Comparison of ENCODE assay signal across 11 cellular contexts in genomic region chr1:57770772-57771171, GRCh38.
DNase-seq lines count a peak whose midpoint lies in the region; ATAC-seq, FAIRE-seq and TF ChIP-seq lines count a peak whose summit lies in the region.
"Had no signal": no experiment of that assay in that cellular context is flagged by ENCODE, and none has a peak within 500 bp of the region (broad histone marks: within the 10 kb centered on the region; RNA-seq: fewer than 3 reads in every experiment).

No MANE protein-coding gene starts in this region.

- POLR2A ChIA-PET in activated CD8-positive, alpha-beta T cell treated with anti-CD3 and anti-CD28 coated beads for 36 hours (lab: Charles Lee), result no interaction called here
- POLR2A ChIA-PET in activated CD8-positive, alpha-beta T cell treated with anti-CD3 and anti-CD28 coated beads, Interleukin-2, amount 10 ng/mL, durations not matched to agents 7 days and 5 days (lab: Charles Lee), result no interaction called here

- FAIRE-seq in urothelium cell line (lab: Jason Lieb, UNC), result no peak
- FAIRE-seq in frontal cortex (lab: Jason Lieb, UNC), result no peak

- H3K27me3 Mint-ChIP-seq in activated CD8-positive, alpha-beta T cell treated with anti-CD3 and anti-CD28 coated beads for 36 hours, result peaks cover 5% of the 10 kb centered on the region
- H3K27me3 Mint-ChIP-seq in activated CD8-positive, alpha-beta T cell treated with anti-CD3 and anti-CD28 coated beads, Interleukin-2, amount 10 ng/mL, durations not matched to agents 7 days and 5 days (ENCODE audit: low read depth), result no peaks in the 10 kb centered on the region
- H3K27me3 Mint-ChIP-seq in chondrocyte (ENCODE audit: low read depth), result peaks cover 3% of the 10 kb centered on the region
- peaks cover 10% of the 10 kb centered on the region for H3K27me3 Mint-ChIP-seq in stimulated activated memory B cell treated with anti-CD40 and anti-IgM and Interleukin-4, amounts not matched to agents 10 μg/mL and 1 μg/mL and 100 μg/mL, for 72 hours

- intact Hi-C loops in activated CD8-positive, alpha-beta T cell treated with anti-CD3 and anti-CD28 coated beads for 36 hours (cut with micrococcal nuclease), result no loop called here

- peak; percentile 19 for TF ChIP-seq CTCF in activated CD8-positive, alpha-beta T cell treated with anti-CD3 and anti-CD28 coated beads for 36 hours (IDR thresholded peaks at IDR 0.05)
- TF ChIP-seq CTCF in chondrocyte (IDR thresholded peaks at IDR 0.05), result peak; percentile 62

- in situ Hi-C loops in KBM-7 (cut with MboI; ENCODE audit: low pct_unique_long_range_greater_than_20kb, low sequenced_read_pairs), result no loop called here

- no peak for DNase-seq in activated CD8-positive, alpha-beta T cell treated with anti-CD3 and anti-CD28 coated beads for 36 hours
- DNase-seq in activated CD8-positive, alpha-beta T cell treated with anti-CD3 and anti-CD28 coated beads, Interleukin-2, amount 10 ng/mL, durations not matched to agents 7 days and 5 days, result no peak
- DNase-seq in KBM-7 (peak; percentile 2), chondrocyte (ENCODE audit: low spot score) (no peak), urothelium cell line (ENCODE audit: low spot score) (peak; percentile 7), frontal cortex (ENCODE audit: low spot score in 2 of 2) (no peak)
- DNase-seq: effector CD8-positive, alpha-beta T cell; NCI-H774 had no signal

- no peaks in the 10 kb centered on the region for H3K9me3 Mint-ChIP-seq in activated CD8-positive, alpha-beta T cell treated with anti-CD3 and anti-CD28 coated beads for 36 hours
- H3K9me3 Mint-ChIP-seq in activated CD8-positive, alpha-beta T cell treated with anti-CD3 and anti-CD28 coated beads, Interleukin-2, amount 10 ng/mL, durations not matched to agents 7 days and 5 days (ENCODE audit: insufficient read depth), result no peaks in the 10 kb centered on the region
- no peaks in the 10 kb centered on the region for H3K9me3 Mint-ChIP-seq in chondrocyte (ENCODE audit: low read depth)
- H3K9me3 Mint-ChIP-seq in stimulated activated memory B cell treated with anti-CD40 and anti-IgM and Interleukin-4, amounts not matched to agents 10 μg/mL and 1 μg/mL and 100 μg/mL, for 72 hours, result no peaks in the 10 kb centered on the region
- H3K9me3 Mint-ChIP-seq: nephron had no signal

- ATAC-seq in activated CD8-positive, alpha-beta T cell treated with anti-CD3 and anti-CD28 coated beads for 36 hours, result no peak
- no peak for ATAC-seq in activated CD8-positive, alpha-beta T cell treated with anti-CD3 and anti-CD28 coated beads, Interleukin-2, amount 10 ng/mL, durations not matched to agents 7 days and 5 days
- no peak for ATAC-seq in GM19035 (IDR thresholded peaks at IDR 0.05; ENCODE audit: unreplicated experiment)
- ATAC-seq in stimulated activated memory B cell treated with anti-CD40 and anti-IgM and Interleukin-4, amounts not matched to agents 10 μg/mL and 1 μg/mL and 100 μg/mL, for 72 hours, result no peak

- H3K36me3 Mint-ChIP-seq in activated CD8-positive, alpha-beta T cell treated with anti-CD3 and anti-CD28 coated beads for 36 hours (ENCODE audit: low read depth), result no peaks in the 10 kb centered on the region
- H3K36me3 Mint-ChIP-seq in activated CD8-positive, alpha-beta T cell treated with anti-CD3 and anti-CD28 coated beads, Interleukin-2, amount 10 ng/mL, durations not matched to agents 7 days and 5 days (ENCODE audit: low read depth), result no peaks in the 10 kb centered on the region
- H3K36me3 Mint-ChIP-seq in chondrocyte (ENCODE audit: low read depth), result no peaks in the 10 kb centered on the region
- H3K36me3 Mint-ChIP-seq in stimulated activated memory B cell treated with anti-CD40 and anti-IgM and Interleukin-4, amounts not matched to agents 10 μg/mL and 1 μg/mL and 100 μg/mL, for 72 hours, result no peaks in the 10 kb centered on the region

- no peak overlapping the region for H3K4me3 Mint-ChIP-seq in activated CD8-positive, alpha-beta T cell treated with anti-CD3 and anti-CD28 coated beads for 36 hours
- H3K4me3 Mint-ChIP-seq in activated CD8-positive, alpha-beta T cell treated with anti-CD3 and anti-CD28 coated beads, Interleukin-2, amount 10 ng/mL, durations not matched to agents 7 days and 5 days, result no peak overlapping the region
- no peak overlapping the region for H3K4me3 Mint-ChIP-seq in chondrocyte (ENCODE audit: unreplicated experiment)
- H3K4me3 Mint-ChIP-seq in stimulated activated memory B cell treated with anti-CD40 and anti-IgM and Interleukin-4, amounts not matched to agents 10 μg/mL and 1 μg/mL and 100 μg/mL, for 72 hours, result no peak overlapping the region
- H3K4me3 Mint-ChIP-seq: nephron had no signal

- CTCF ChIA-PET in activated CD8-positive, alpha-beta T cell treated with anti-CD3 and anti-CD28 coated beads for 36 hours (lab: Charles Lee), result no interaction called here
- CTCF ChIA-PET in activated CD8-positive, alpha-beta T cell treated with anti-CD3 and anti-CD28 coated beads, Interleukin-2, amount 10 ng/mL, durations not matched to agents 7 days and 5 days (lab: Charles Lee), result no interaction called here

- H3K4me1 Mint-ChIP-seq in activated CD8-positive, alpha-beta T cell treated with anti-CD3 and anti-CD28 coated beads for 36 hours (ENCODE audit: low read depth), result no peaks in the 10 kb centered on the region
- no peaks in the 10 kb centered on the region for H3K4me1 Mint-ChIP-seq in activated CD8-positive, alpha-beta T cell treated with anti-CD3 and anti-CD28 coated beads, Interleukin-2, amount 10 ng/mL, durations not matched to agents 7 days and 5 days (ENCODE audit: low read depth)
- no peaks in the 10 kb centered on the region for H3K4me1 Mint-ChIP-seq in chondrocyte (ENCODE audit: low read depth)
- H3K4me1 Mint-ChIP-seq in stimulated activated memory B cell treated with anti-CD40 and anti-IgM and Interleukin-4, amounts not matched to agents 10 μg/mL and 1 μg/mL and 100 μg/mL, for 72 hours, result peaks cover 7% of the 10 kb centered on the region
- H3K4me1 Mint-ChIP-seq: nephron had no signal

- H3K27ac Mint-ChIP-seq in activated CD8-positive, alpha-beta T cell treated with anti-CD3 and anti-CD28 coated beads for 36 hours, result no peak overlapping the region
- H3K27ac Mint-ChIP-seq in activated CD8-positive, alpha-beta T cell treated with anti-CD3 and anti-CD28 coated beads, Interleukin-2, amount 10 ng/mL, durations not matched to agents 7 days and 5 days, result no peak overlapping the region
- no peak overlapping the region for H3K27ac Mint-ChIP-seq in chondrocyte (ENCODE audit: unreplicated experiment)
- H3K27ac Mint-ChIP-seq in stimulated activated memory B cell treated with anti-CD40 and anti-IgM and Interleukin-4, amounts not matched to agents 10 μg/mL and 1 μg/mL and 100 μg/mL, for 72 hours, result no peak overlapping the region
- H3K27ac Mint-ChIP-seq: nephron had no signal

Comparison
In these comparisons a context has a peak if more than half of its experiments do, and no peak if none do; other contexts are left out.
1. DNase-seq: peak in KBM-7 (single experiment) and urothelium cell line (single experiment); none in activated CD8-positive, alpha-beta T cell treated with anti-CD3 and anti-CD28 coated beads for 36 hours (single experiment), activated CD8-positive, alpha-beta T cell treated with anti-CD3 and anti-CD28 coated beads, Interleukin-2, amount 10 ng/mL, durations not matched to agents 7 days and 5 days (single experiment), chondrocyte (single experiment) and frontal cortex (0 of 2).